Comparison of ENCODE assay signal across 2 cellular contexts in the genomic region with DNA sequence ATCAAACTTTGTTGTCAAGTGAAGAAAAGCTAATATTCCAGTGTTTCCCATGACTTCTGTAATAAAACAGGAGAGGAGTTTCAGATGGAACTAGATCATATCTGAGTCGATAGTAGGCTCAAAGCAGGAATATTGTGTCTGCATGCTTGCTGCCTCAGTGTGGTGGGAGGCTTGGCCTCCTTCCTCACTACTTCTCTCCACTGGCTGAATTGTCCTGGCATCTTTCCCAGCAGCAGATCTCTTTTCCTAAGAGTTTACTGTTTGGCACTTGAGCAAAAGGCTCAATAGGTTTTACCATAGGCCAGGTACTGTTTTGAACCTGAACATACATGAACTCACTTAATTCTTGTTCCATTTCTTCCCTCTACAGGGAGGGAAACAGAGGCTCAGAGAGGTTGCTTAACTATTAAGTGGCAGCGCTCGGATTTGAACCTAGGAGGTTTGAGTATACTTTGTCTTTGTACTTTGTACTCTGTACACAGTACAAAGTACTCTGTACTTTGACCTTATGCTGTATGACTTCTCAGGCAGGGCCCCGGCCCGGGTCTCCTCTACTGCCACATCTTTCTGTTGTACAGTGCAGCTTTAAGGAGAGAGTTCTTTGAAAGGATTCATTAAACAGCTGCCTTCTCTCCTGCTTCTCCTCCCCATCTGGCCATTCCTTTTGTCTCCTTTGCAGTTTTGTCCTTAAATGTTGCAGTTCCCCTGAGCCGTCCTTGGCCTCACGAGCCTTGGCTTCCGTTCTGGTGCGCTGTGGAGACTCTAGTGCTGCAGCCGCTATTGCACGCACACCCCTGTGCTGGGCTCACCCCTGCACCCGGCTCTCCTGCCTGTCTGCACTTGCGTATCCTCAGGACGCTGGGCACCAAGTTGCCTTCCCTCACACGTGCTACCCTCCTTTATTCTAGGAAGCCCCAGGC.
TF ChIP-seq lines count a peak whose summit lies in the region.

No MANE protein-coding gene starts in this region.

TF ChIP-seq in IMR-90, 13 proteins besides CTCF, POLR2A, EP300 and RAD21 (continued from another document):
- TF ChIP-seq CEBPB (IDR thresholded peaks at IDR 0.05; ENCODE audit: low read depth, low read length) (no peak), ELK1 (IDR thresholded peaks at IDR 0.05; ENCODE audit: borderline replicate concordance, low read depth, low read length) (no peak), MAFK (IDR thresholded peaks at IDR 0.05; ENCODE audit: low read depth, low read length) (no peak), BHLHE40 (IDR thresholded peaks at IDR 0.05; ENCODE audit: low read depth, low read length) (no peak), NFE2L2 (IDR thresholded peaks at IDR 0.05; ENCODE audit: low read depth, low read length) (no peak), CHD1 (IDR thresholded peaks at IDR 0.05; ENCODE audit: low read depth, low read length) (no peak), FOS (IDR thresholded peaks at IDR 0.05; ENCODE audit: low read depth, low read length) (no peak), SMC3 (IDR thresholded peaks at IDR 0.05; ENCODE audit: low read depth, low read length) (no peak), MXI1 (IDR thresholded peaks at IDR 0.05; ENCODE audit: borderline replicate concordance, low read depth, low read length) (no peak), RFX5 (IDR thresholded peaks at IDR 0.05; ENCODE audit: low read depth, low read length) (no peak)
- TF ChIP-seq, protein P1, sequence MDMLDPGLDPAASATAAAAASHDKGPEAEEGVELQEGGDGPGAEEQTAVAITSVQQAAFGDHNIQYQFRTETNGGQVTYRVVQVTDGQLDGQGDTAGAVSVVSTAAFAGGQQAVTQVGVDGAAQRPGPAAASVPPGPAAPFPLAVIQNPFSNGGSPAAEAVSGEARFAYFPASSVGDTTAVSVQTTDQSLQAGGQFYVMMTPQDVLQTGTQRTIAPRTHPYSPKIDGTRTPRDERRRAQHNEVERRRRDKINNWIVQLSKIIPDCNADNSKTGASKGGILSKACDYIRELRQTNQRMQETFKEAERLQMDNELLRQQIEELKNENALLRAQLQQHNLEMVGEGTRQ (IDR thresholded peaks at IDR 0.05; ENCODE audit: low read depth, low read length) = no peak

TF ChIP-seq in SK-N-SH treated with all-trans-retinoic acid at 6 μM for 48 hours, 23 proteins besides CTCF, POLR2A, EP300 and RAD21 (continued from another document):
- TF ChIP-seq ZNF8 (CRISPR knock-in tag; IDR thresholded peaks at IDR 0.05) (no peak), ZFP30 (CRISPR knock-in tag; IDR thresholded peaks at IDR 0.05) (no peak), PPARA (CRISPR knock-in tag; IDR thresholded peaks at IDR 0.05; ENCODE audit: borderline replicate concordance) (no peak), RARB (CRISPR knock-in tag; IDR thresholded peaks at IDR 0.05) (no peak), TCF4 (CRISPR knock-in tag; IDR thresholded peaks at IDR 0.05; ENCODE audit: borderline replicate concordance) (no peak), ESRRG (CRISPR knock-in tag; IDR thresholded peaks at IDR 0.05) (no peak), ZNF70 (CRISPR knock-in tag; IDR thresholded peaks at IDR 0.05) (no peak), TOX (CRISPR knock-in tag; IDR thresholded peaks at IDR 0.05; ENCODE audit: borderline replicate concordance) (no peak)
- TF ChIP-seq, protein P2, sequence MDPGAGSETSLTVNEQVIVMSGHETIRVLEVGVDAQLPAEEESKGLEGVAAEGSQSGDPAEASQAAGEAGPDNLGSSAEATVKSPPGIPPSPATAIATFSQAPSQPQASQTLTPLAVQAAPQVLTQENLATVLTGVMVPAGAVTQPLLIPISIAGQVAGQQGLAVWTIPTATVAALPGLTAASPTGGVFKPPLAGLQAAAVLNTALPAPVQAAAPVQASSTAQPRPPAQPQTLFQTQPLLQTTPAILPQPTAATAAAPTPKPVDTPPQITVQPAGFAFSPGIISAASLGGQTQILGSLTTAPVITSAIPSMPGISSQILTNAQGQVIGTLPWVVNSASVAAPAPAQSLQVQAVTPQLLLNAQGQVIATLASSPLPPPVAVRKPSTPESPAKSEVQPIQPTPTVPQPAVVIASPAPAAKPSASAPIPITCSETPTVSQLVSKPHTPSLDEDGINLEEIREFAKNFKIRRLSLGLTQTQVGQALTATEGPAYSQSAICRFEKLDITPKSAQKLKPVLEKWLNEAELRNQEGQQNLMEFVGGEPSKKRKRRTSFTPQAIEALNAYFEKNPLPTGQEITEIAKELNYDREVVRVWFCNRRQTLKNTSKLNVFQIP (CRISPR knock-in tag; IDR thresholded peaks at IDR 0.05; ENCODE audit: borderline replicate concordance, low read depth) = no peak
- TF ChIP-seq, protein P3, sequence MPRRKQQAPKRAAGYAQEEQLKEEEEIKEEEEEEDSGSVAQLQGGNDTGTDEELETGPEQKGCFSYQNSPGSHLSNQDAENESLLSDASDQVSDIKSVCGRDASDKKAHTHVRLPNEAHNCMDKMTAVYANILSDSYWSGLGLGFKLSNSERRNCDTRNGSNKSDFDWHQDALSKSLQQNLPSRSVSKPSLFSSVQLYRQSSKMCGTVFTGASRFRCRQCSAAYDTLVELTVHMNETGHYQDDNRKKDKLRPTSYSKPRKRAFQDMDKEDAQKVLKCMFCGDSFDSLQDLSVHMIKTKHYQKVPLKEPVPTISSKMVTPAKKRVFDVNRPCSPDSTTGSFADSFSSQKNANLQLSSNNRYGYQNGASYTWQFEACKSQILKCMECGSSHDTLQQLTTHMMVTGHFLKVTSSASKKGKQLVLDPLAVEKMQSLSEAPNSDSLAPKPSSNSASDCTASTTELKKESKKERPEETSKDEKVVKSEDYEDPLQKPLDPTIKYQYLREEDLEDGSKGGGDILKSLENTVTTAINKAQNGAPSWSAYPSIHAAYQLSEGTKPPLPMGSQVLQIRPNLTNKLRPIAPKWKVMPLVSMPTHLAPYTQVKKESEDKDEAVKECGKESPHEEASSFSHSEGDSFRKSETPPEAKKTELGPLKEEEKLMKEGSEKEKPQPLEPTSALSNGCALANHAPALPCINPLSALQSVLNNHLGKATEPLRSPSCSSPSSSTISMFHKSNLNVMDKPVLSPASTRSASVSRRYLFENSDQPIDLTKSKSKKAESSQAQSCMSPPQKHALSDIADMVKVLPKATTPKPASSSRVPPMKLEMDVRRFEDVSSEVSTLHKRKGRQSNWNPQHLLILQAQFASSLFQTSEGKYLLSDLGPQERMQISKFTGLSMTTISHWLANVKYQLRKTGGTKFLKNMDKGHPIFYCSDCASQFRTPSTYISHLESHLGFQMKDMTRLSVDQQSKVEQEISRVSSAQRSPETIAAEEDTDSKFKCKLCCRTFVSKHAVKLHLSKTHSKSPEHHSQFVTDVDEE (CRISPR knock-in tag; IDR thresholded peaks at IDR 0.05) = no peak
- TF ChIP-seq, protein P4, sequence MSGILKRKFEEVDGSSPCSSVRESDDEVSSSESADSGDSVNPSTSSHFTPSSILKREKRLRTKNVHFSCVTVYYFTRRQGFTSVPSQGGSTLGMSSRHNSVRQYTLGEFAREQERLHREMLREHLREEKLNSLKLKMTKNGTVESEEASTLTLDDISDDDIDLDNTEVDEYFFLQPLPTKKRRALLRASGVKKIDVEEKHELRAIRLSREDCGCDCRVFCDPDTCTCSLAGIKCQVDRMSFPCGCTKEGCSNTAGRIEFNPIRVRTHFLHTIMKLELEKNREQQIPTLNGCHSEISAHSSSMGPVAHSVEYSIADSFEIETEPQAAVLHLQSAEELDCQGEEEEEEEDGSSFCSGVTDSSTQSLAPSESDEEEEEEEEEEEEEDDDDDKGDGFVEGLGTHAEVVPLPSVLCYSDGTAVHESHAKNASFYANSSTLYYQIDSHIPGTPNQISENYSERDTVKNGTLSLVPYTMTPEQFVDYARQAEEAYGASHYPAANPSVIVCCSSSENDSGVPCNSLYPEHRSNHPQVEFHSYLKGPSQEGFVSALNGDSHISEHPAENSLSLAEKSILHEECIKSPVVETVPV (CRISPR knock-in tag; IDR thresholded peaks at IDR 0.05) = no peak
- TF ChIP-seq, protein P5, sequence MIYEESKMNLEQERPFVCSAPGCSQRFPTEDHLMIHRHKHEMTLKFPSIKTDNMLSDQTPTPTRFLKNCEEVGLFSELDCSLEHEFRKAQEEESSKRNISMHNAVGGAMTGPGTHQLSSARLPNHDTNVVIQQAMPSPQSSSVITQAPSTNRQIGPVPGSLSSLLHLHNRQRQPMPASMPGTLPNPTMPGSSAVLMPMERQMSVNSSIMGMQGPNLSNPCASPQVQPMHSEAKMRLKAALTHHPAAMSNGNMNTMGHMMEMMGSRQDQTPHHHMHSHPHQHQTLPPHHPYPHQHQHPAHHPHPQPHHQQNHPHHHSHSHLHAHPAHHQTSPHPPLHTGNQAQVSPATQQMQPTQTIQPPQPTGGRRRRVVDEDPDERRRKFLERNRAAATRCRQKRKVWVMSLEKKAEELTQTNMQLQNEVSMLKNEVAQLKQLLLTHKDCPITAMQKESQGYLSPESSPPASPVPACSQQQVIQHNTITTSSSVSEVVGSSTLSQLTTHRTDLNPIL (CRISPR knock-in tag; IDR thresholded peaks at IDR 0.05; ENCODE audit: low read depth) = no peak
